ENCODE assay signal across 12 cellular contexts in the genomic region with DNA sequence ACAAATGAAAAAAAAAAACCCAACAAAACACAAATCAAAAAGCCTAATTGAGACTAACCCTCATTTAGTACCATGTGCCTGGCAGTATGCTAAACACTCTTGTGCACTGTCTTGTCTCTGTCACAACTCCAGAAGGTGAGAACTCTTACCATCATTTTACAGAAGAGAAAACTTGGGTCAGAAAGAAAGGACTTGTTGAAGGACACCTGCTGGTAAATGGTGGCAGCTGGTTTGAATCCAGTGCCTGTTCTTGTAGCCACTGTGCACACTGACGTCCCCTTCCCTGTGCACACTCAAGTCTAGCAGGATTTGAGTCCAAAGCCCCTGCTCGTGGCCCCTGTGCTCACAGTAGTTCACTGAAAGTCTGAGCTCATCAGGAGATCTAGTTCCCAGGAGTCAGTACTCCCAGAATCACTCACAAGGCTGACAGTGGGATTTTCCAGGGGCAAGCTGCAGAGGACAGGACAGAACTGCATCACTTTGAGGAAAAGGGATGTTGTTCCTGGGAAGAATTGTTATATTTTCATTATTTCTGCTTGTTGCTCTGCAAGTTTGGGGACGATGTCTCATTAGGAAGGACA. TPM values are rescaled to one million over a fixed set of nuclear protein-coding genes. Genes with fewer than 3 reads are reported as not detected.
DNase-seq lines count a peak whose midpoint lies in the region; ATAC-seq and TF ChIP-seq lines count a peak whose summit lies in the region.
"Had no signal": no experiment of that assay in that cellular context is flagged by ENCODE, and none has a peak within 500 bp of the region (broad histone marks: within the 10 kb centered on the region; RNA-seq: fewer than 3 reads in every experiment).

No MANE protein-coding gene starts in this region.

- H3F3A ChIP-seq in DOHH2 (ENCODE audit: control insufficient read depth, insufficient read depth) = no peaks in the 10 kb centered on the region

- no peak overlapping the region for H3K4me3 ChIP-seq in DOHH2 (ENCODE audit: low read length)
- H3K4me3 ChIP-seq: suprapubic skin had no signal

- intact Hi-C loops in activated B cell treated with CpG ODN at 0.5 μM for 24 hours (cut with micrococcal nuclease) = no loop called here

- no peak overlapping the region for H3K4me3 Mint-ChIP-seq in activated B cell treated with CpG ODN at 0.5 μM for 24 hours
- H3K4me3 Mint-ChIP-seq: activated T-cell treated with anti-CD3 and anti-CD28 coated beads, Interleukin-2, amount 50 U/mL, for 4 hours; CD8-positive, alpha-beta memory T cell had no signal

- DNase-seq in activated B cell treated with CpG ODN at 0.5 μM for 24 hours (no peak), H4 (ENCODE audit: low spot score) (no peak), D341Med (ENCODE audit: low spot score) (no peak), HK-2 (ENCODE audit: unreplicated experiment) (no peak), GF-D8 (lab: John Stamatoyannopoulos, UW) (no peak)
- DNase-seq: activated T-cell treated with anti-CD3 and anti-CD28 coated beads, Interleukin-2, amount 50 U/mL, for 4 hours; CD8-positive, alpha-beta memory T cell; NCI-H774 had no signal

- CTCF ChIA-PET in activated B cell treated with CpG ODN at 0.5 μM for 24 hours (lab: Charles Lee) = interaction anchor here (0.8 to 6.8 kb wide), 14 partner anchors 10 to 421 kb away, joined by 3 to 101 read pairs (median 6); partner anchors contain the start of genes DTWD2 and TNFAIP8

- H3K27me3 ChIP-seq in DOHH2 (ENCODE audit: control insufficient read depth, low read length) = peaks cover 5% of the 10 kb centered on the region; the same call in 1 of the 2 replicates
- H3K27me3 ChIP-seq: suprapubic skin had no signal

- H3K4me1 Mint-ChIP-seq in activated B cell treated with CpG ODN at 0.5 μM for 24 hours = peaks cover 82% of the 10 kb centered on the region

- no peaks in the 10 kb centered on the region for H3K27me3 Mint-ChIP-seq in activated B cell treated with CpG ODN at 0.5 μM for 24 hours

- POLR2A ChIA-PET in activated B cell treated with CpG ODN at 0.5 μM for 24 hours (lab: Charles Lee) = interaction anchor here (0.8 to 2.3 kb wide), 4 partner anchors 69 to 421 kb away, joined by 3 to 9 read pairs (median 4); partner anchors contain the start of genes DMXL1 and DTWD2

- H3K4me1 ChIP-seq in DOHH2 (ENCODE audit: control insufficient read depth, low read length) = peaks cover 29% of the 10 kb centered on the region

- peak overlapping the region; percentile 3 for H3K27ac Mint-ChIP-seq in activated B cell treated with CpG ODN at 0.5 μM for 24 hours

- no peaks in the 10 kb centered on the region for H3K9me3 ChIP-seq in DOHH2 (ENCODE audit: control insufficient read depth, insufficient read depth, low read length)
- H3K9me3 ChIP-seq: suprapubic skin had no signal

- H3K79me2 ChIP-seq in DOHH2 (ENCODE audit: control insufficient read depth, low read length) = no peaks in the 10 kb centered on the region

- H3K4me2 ChIP-seq in DOHH2 (ENCODE audit: low read length) = no peak overlapping the region

- H3K27ac ChIP-seq in DOHH2 (ENCODE audit: low read depth, low read length) = no peak overlapping the region
- H3K27ac ChIP-seq: suprapubic skin had no signal

- peak; percentile 54 for ATAC-seq in GM18517 (IDR thresholded peaks at IDR 0.05; ENCODE audit: unreplicated experiment)
- peak; percentile 41 for ATAC-seq in HG02798 (IDR thresholded peaks at IDR 0.05; ENCODE audit: poor library complexity, unreplicated experiment)
- no peak for ATAC-seq in activated B cell treated with CpG ODN at 0.5 μM for 24 hours (ENCODE audit: low read depth)
- ATAC-seq: activated T-cell treated with anti-CD3 and anti-CD28 coated beads, Interleukin-2, amount 50 U/mL, for 4 hours had no signal

- no peaks in the 10 kb centered on the region for H4K20me1 ChIP-seq in DOHH2 (ENCODE audit: control insufficient read depth, insufficient read depth, low read depth, low read length)

- H3K9me3 Mint-ChIP-seq in activated B cell treated with CpG ODN at 0.5 μM for 24 hours = peaks cover 3% of the 10 kb centered on the region
- H3K9me3 Mint-ChIP-seq: activated T-cell treated with anti-CD3 and anti-CD28 coated beads, Interleukin-2, amount 50 U/mL, for 4 hours; CD8-positive, alpha-beta memory T cell had no signal

- peak; percentile 14 for TF ChIP-seq CTCF in DOHH2 (IDR thresholded peaks at IDR 0.05; ENCODE audit: low read depth, low read length, poor library complexity, severe bottlenecking)
- no peak for TF ChIP-seq CTCF in activated B cell treated with CpG ODN at 0.5 μM for 24 hours (IDR thresholded peaks at IDR 0.05)

- H3K9me2 ChIP-seq in DOHH2 (replicated peaks; ENCODE audit: control insufficient read depth, low read length) = no peaks in the 10 kb centered on the region

- peaks cover 3% of the 10 kb centered on the region for H3K36me3 Mint-ChIP-seq in activated B cell treated with CpG ODN at 0.5 μM for 24 hours (ENCODE audit: low read depth)
- H3K36me3 Mint-ChIP-seq: CD8-positive, alpha-beta memory T cell had no signal

- H3K36me3 ChIP-seq in DOHH2 (ENCODE audit: control insufficient read depth, low read length) = no peaks in the 10 kb centered on the region
- H3K36me3 ChIP-seq: suprapubic skin had no signal

RNA-seq across cellular contexts. Expression of gene HSD17B4, which starts 43.0 kb away (rescaled TPM):
- 106 and 130 TPM in 2 replicates for total RNA-seq in activated B cell treated with CpG ODN at 0.5 μM for 24 hours
- 319 and 381 TPM in 2 replicates for total RNA-seq in H4 (2014; rRNA removed; shearing (Covaris generic))

RNA-seq across cellular contexts. Expression of gene TNFAIP8, which starts 53.5 kb away (rescaled TPM):
- 135 and 149 TPM in 2 replicates for total RNA-seq in activated B cell treated with CpG ODN at 0.5 μM for 24 hours
- 7.6 and 16.5 TPM in 2 replicates for total RNA-seq in H4 (2014; rRNA removed; shearing (Covaris generic))
